14 cellular contexts compared by ENCODE assay signal in the genomic region with DNA sequence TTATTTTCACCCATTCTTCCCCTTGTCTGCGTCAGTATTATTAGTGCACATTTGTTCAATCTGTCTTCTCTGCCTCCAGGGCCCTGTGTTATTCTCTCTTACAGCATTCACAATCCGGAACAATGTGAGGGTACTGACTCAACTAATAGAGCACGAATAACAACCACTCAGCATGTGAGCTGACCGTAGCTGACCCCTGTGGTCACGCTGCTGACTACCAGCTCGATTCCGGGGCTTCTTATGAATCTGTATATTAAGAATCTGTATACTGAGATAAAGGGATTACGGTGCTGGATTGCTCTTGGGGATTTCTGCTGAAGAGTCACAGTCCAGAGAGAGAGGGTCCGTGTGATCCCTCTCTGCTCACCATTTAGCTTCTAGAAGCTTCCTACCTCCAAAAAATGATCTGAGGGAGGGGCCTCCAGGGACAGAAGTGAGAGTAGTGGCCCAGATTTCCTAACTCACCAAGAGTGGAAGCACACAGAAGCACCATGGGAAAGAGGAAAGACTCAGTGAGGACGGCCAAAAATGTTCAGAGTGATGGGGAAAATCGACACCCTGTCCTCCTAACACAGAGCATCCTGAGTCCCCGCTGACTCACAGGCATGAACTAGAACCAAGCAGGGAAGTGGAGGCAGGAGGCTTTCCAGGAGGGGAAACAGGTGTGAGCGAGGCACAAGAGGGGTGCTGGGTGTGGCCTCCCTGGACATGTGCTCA.
DNase-seq lines count a peak whose midpoint lies in the region; ATAC-seq and TF ChIP-seq lines count a peak whose summit lies in the region.
"Had no signal": no experiment of that assay in that cellular context is flagged by ENCODE, and none has a peak within 500 bp of the region (broad histone marks: within the 10 kb centered on the region; RNA-seq: fewer than 3 reads in every experiment).

No MANE protein-coding gene starts in this region.

- ATAC-seq in GM18907 (IDR thresholded peaks at IDR 0.05; ENCODE audit: unreplicated experiment) (no peak), GM18517 (IDR thresholded peaks at IDR 0.05; ENCODE audit: unreplicated experiment) (no peak), HG03196 (IDR thresholded peaks at IDR 0.05; ENCODE audit: unreplicated experiment) (no peak)
- ATAC-seq: activated CD8-positive, alpha-beta memory T cell treated with anti-CD3 and anti-CD28 coated beads, Interleukin-2, amount 10 ng/mL, durations not matched to agents 7 days and 5 days; stimulated activated naive CD8-positive, alpha-beta T cell treated with anti-CD3 and anti-CD28 coated beads, Interleukin-15, amount 100 ng/mL, for 72 hours; T-helper 17 cell had no signal

- no peaks in the 10 kb centered on the region for H3K9me3 ChIP-seq in osteoblast (ENCODE audit: low read depth, low read length)

- H2AFZ ChIP-seq in osteoblast (ENCODE audit: low read length), result no peak overlapping the region

- TF ChIP-seq CTCF in osteoblast (IDR thresholded peaks at IDR 0.05; ENCODE audit: extremely low read depth, low read depth, low read length), result no peak

- H3K27me3 ChIP-seq in osteoblast (ENCODE audit: insufficient read depth, low read length), result no peaks in the 10 kb centered on the region

- in situ Hi-C loops in Caki2 (cut with HindIII; ENCODE audit: low pct_unique_long_range_greater_than_20kb, low sequenced_read_pairs), result no loop called here

- H3K27ac ChIP-seq in osteoblast (ENCODE audit: low read depth, low read length), result peak overlapping the region; percentile 98

- peak; percentile 78 for DNase-seq in Caki2 (ENCODE audit: low read depth)
- peak; percentile 41 for DNase-seq in RKO (ENCODE audit: low spot score)
- DNase-seq in fibroblast of peridontal ligament (ENCODE audit: extremely low read depth), result peak; percentile 96
- DNase-seq in osteoblast (ENCODE audit: insufficient read length, low spot score, missing footprints), result peak; percentile 97
- no peak for DNase-seq in activated gamma-delta T cell (lab: John Stamatoyannopoulos, UW)
- DNase-seq: activated CD8-positive, alpha-beta memory T cell treated with anti-CD3 and anti-CD28 coated beads, Interleukin-2, amount 10 ng/mL, durations not matched to agents 7 days and 5 days; CD4-positive, alpha-beta memory T cell; NCI-H69; stimulated activated CD4-positive, alpha-beta T cell treated with anti-CD3 and anti-CD28 coated beads, Interleukin-1b, Interleukin-23, amount 100 ng/mL, for 48 hours; stimulated activated naive CD8-positive, alpha-beta T cell treated with anti-CD3 and anti-CD28 coated beads, Interleukin-15, amount 100 ng/mL, for 72 hours; T-helper 17 cell had no signal

- H3K4me1 ChIP-seq in osteoblast (ENCODE audit: insufficient read depth, low read length), result peaks cover 43% of the 10 kb centered on the region

- peak overlapping the region; percentile 63 for H3K4me2 ChIP-seq in osteoblast (ENCODE audit: insufficient read depth, low read length)

- H3K79me2 ChIP-seq in osteoblast (ENCODE audit: insufficient read depth, low read length), result no peaks in the 10 kb centered on the region

- H3K36me3 ChIP-seq in osteoblast (ENCODE audit: insufficient read depth, low read length), result no peaks in the 10 kb centered on the region

- H3K4me3 ChIP-seq in osteoblast (ENCODE audit: insufficient read depth, low read length), result no peak overlapping the region

- no peaks in the 10 kb centered on the region for H4K20me1 ChIP-seq in osteoblast (ENCODE audit: insufficient read depth, low read length)
